Comparison of ENCODE assay signal across 19 cellular contexts in the genomic region with DNA sequence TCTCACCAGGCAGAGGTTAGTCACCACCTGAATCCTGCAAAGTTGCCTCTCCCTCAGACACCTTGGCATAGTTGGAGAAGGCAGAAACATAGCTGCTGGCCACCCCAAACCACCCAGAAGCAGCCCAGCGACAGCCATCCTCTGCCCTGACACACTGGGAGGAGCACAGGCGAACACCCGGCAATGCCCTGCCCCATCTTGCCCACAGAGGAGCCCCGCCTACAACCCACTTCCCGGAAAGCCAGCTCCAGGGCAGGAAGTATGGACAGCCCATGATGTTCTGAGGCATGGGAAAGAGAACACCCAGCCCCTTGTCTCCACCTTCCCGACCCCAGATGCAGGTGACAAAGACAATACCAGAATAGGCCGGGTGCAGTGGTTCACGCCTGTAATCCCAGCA. TPM values are rescaled to one million over a fixed set of nuclear protein-coding genes. Genes with fewer than 3 reads are reported as not detected.
DNase-seq lines count a peak whose midpoint lies in the region; ATAC-seq and TF ChIP-seq lines count a peak whose summit lies in the region.
"Had no signal": no experiment of that assay in that cellular context is flagged by ENCODE, and none has a peak within 500 bp of the region (broad histone marks: within the 10 kb centered on the region; RNA-seq: fewer than 3 reads in every experiment).

No MANE protein-coding gene starts in this region.

- no peaks in the 10 kb centered on the region for H3K27me3 Mint-ChIP-seq in CD4-positive, alpha-beta T cell
- H3K27me3 Mint-ChIP-seq in nephron progenitor cell (ENCODE audit: low read depth, poor library complexity) = peaks cover 6% of the 10 kb centered on the region
- no peaks in the 10 kb centered on the region for H3K27me3 Mint-ChIP-seq in natural killer cell (ENCODE audit: low read depth in 2 of 2)

- no peak overlapping the region for H3K4me3 ChIP-seq in BLaER1
- H3K4me3 ChIP-seq in effector memory CD4-positive, alpha-beta T cell (ENCODE audit: insufficient read depth, low read depth, low read length, poor library complexity, severe bottlenecking) = peak overlapping the region; percentile 39
- H3K4me3 ChIP-seq: thyroid gland had no signal

- TF ChIP-seq CTCF in CD4-positive, alpha-beta T cell (IDR thresholded peaks at IDR 0.05) = no peak
- TF ChIP-seq CTCF in nephron progenitor cell (IDR thresholded peaks at IDR 0.05) (no peak), natural killer cell (IDR thresholded peaks at IDR 0.05) (no peak)

- peaks cover 53% of the 10 kb centered on the region for H3K36me3 ChIP-seq in BLaER1
- no peaks in the 10 kb centered on the region for H3K36me3 ChIP-seq in effector memory CD4-positive, alpha-beta T cell (ENCODE audit: control insufficient read depth, insufficient read depth, low read length)
- H3K36me3 ChIP-seq: thyroid gland had no signal

- H3K9me3 ChIP-seq in BLaER1 = no peaks in the 10 kb centered on the region
- no peaks in the 10 kb centered on the region for H3K9me3 ChIP-seq in CD4-positive, alpha-beta T cell (ENCODE audit: control insufficient read depth, low read length)
- H3K9me3 ChIP-seq in effector memory CD4-positive, alpha-beta T cell (ENCODE audit: control insufficient read depth, low read length) = no peaks in the 10 kb centered on the region
- H3K9me3 ChIP-seq: thyroid gland had no signal

- H3K36me3 Mint-ChIP-seq in CD4-positive, alpha-beta T cell (ENCODE audit: low read depth) = no peaks in the 10 kb centered on the region
- H3K36me3 Mint-ChIP-seq in nephron progenitor cell (ENCODE audit: low read depth) (peaks cover 5% of the 10 kb centered on the region), natural killer cell (no peaks in the 10 kb centered on the region)
- H3K36me3 Mint-ChIP-seq: stimulated activated memory B cell treated with anti-CD40 and anti-IgM and Interleukin-4, amounts not matched to agents 10 μg/mL and 1 μg/mL and 100 μg/mL, for 72 hours had no signal

- CTCF ChIA-PET in CD4-positive, alpha-beta T cell (lab: Charles Lee) = interaction anchor here (1.3 to 1.7 kb wide), 2 partner anchors 9 to 81 kb away, joined by 4 read pairs; no protein-coding TSS in a partner anchor

- peak; percentile 30 for ATAC-seq in CD4-positive, alpha-beta T cell (ENCODE audit: poor library complexity)
- ATAC-seq in left cardiac atrium (no peak), natural killer cell (no peak)
- ATAC-seq: stimulated activated memory B cell treated with anti-CD40 and anti-IgM and Interleukin-4, amounts not matched to agents 10 μg/mL and 1 μg/mL and 100 μg/mL, for 72 hours had no signal

- no peaks in the 10 kb centered on the region for H3K9me3 Mint-ChIP-seq in CD4-positive, alpha-beta T cell
- no peaks in the 10 kb centered on the region for H3K9me3 Mint-ChIP-seq in nephron progenitor cell
- H3K9me3 Mint-ChIP-seq in natural killer cell = no peaks in the 10 kb centered on the region
- H3K9me3 Mint-ChIP-seq: stimulated activated memory B cell treated with anti-CD40 and anti-IgM and Interleukin-4, amounts not matched to agents 10 μg/mL and 1 μg/mL and 100 μg/mL, for 72 hours had no signal

- POLR2A ChIA-PET in CD4-positive, alpha-beta T cell (lab: Charles Lee) = interaction anchor here (0.9 to 2.3 kb wide), 3 partner anchors 15 to 76 kb away, joined by 3 to 11 read pairs (median 6); partner anchors contain the start of genes CCDC51 and TMA7

- peaks cover 75% of the 10 kb centered on the region for H3K4me1 Mint-ChIP-seq in CD4-positive, alpha-beta T cell (ENCODE audit: low read depth)
- no peaks in the 10 kb centered on the region for H3K4me1 Mint-ChIP-seq in nephron progenitor cell
- peaks cover 11 to 23% of the 10 kb centered on the region in 2 donors for H3K4me1 Mint-ChIP-seq in natural killer cell

- intact Hi-C loops in CD4-positive, alpha-beta T cell (cut with DNase I, micrococcal nuclease) = no loop called here
- intact Hi-C loops in left cardiac atrium (cut with DNase I) (no loop called here), natural killer cell (cut with micrococcal nuclease) (no loop called here)

- peak overlapping the region; percentile 80 for H3K4me3 Mint-ChIP-seq in CD4-positive, alpha-beta T cell
- no peak overlapping the region for H3K4me3 Mint-ChIP-seq in nephron progenitor cell
- H3K4me3 Mint-ChIP-seq in natural killer cell = no peak overlapping the region
- H3K4me3 Mint-ChIP-seq: stimulated activated memory B cell treated with anti-CD40 and anti-IgM and Interleukin-4, amounts not matched to agents 10 μg/mL and 1 μg/mL and 100 μg/mL, for 72 hours had no signal

- H4K20me1 ChIP-seq in BLaER1 = peaks cover 56% of the 10 kb centered on the region

- H3K27ac ChIP-seq in BLaER1 = no peak overlapping the region
- no peak overlapping the region for H3K27ac ChIP-seq in CD4-positive, alpha-beta T cell (ENCODE audit: low read depth, low read length)
- no peak overlapping the region for H3K27ac ChIP-seq in effector memory CD4-positive, alpha-beta T cell (ENCODE audit: insufficient read depth, low read length, poor library complexity, severe bottlenecking)
- H3K27ac ChIP-seq: thyroid gland, VCaP had no signal

- peak overlapping the region; percentile 70 for H3K27ac Mint-ChIP-seq in CD4-positive, alpha-beta T cell
- H3K27ac Mint-ChIP-seq in nephron progenitor cell = no peak overlapping the region
- peak overlapping the region in 1 of 2 donors; percentile 21 for H3K27ac Mint-ChIP-seq in natural killer cell
- H3K27ac Mint-ChIP-seq: stimulated activated memory B cell treated with anti-CD40 and anti-IgM and Interleukin-4, amounts not matched to agents 10 μg/mL and 1 μg/mL and 100 μg/mL, for 72 hours had no signal

- DNase-seq in CD4-positive, alpha-beta T cell = peak in 1 of 10 experiments; percentile 29
- peak; percentile 32 for DNase-seq in UCSD-AML1 (lab: John Stamatoyannopoulos, UW; ENCODE audit: unreplicated experiment)
- no peak for DNase-seq in effector memory CD4-positive, alpha-beta T cell
- DNase-seq in left cardiac atrium = no peak
- no peak for DNase-seq in nephron progenitor cell
- DNase-seq in natural killer cell = no peak
- DNase-seq: activated gamma-delta T cell treated with Interleukin-2 at 50 U/mL for 16 hours, glutamatergic neuron, NCI-H2171, NCI-H526, retina, Right ventricle myocardium superior, thyroid gland had no signal

- peak overlapping the region; percentile 44; the same call in 1 of the 2 replicates for H3K4me2 ChIP-seq in BLaER1

- no peaks in the 10 kb centered on the region for H3K27me3 ChIP-seq in BLaER1
- H3K27me3 ChIP-seq in CD4-positive, alpha-beta T cell (ENCODE audit: control insufficient read depth, insufficient read depth, low read length) = no peaks in the 10 kb centered on the region
- no peaks in the 10 kb centered on the region for H3K27me3 ChIP-seq in effector memory CD4-positive, alpha-beta T cell (replicated peaks; ENCODE audit: control insufficient read depth, insufficient read depth, low read length, poor library complexity, severe bottlenecking)
- H3K27me3 ChIP-seq: thyroid gland had no signal

- H3K4me1 ChIP-seq in BLaER1 = peaks cover 71% of the 10 kb centered on the region
- peaks cover 67% of the 10 kb centered on the region for H3K4me1 ChIP-seq in effector memory CD4-positive, alpha-beta T cell (ENCODE audit: control insufficient read depth, insufficient read depth, low read length, poor library complexity, severe bottlenecking)

- H3K9ac ChIP-seq in BLaER1 = no peak overlapping the region

RNA-seq across cellular contexts. Expression of gene SHISA5, which starts 12.6 kb away (rescaled TPM):
- total RNA-seq in CD4-positive, alpha-beta T cell = 100 to 1,000 TPM; 102 to 109 TPM
- total RNA-seq in left cardiac atrium (100 to 1,000 TPM in 1 of 2 donors, 10 to 100 TPM in 1; 73.3 to 108 TPM), natural killer cell (100 to 1,000 TPM; 211 to 237 (median 218) TPM)

RNA-seq across cellular contexts. Expression of gene PFKFB4, which starts 40.0 kb away (rescaled TPM):
- total RNA-seq in CD4-positive, alpha-beta T cell = 1 to 10 TPM in 1 of 2 experiments, under 1 TPM in 1; 0.98 to 2.5 TPM
- total RNA-seq in left cardiac atrium (1 to 10 TPM; 2.0 to 2.9 TPM), natural killer cell (1 to 10 TPM; 2.4 to 4.3 (median 3.6) TPM)

RNA-seq across cellular contexts. Expression of gene UCN2, which starts 47.0 kb away (rescaled TPM):
- not detected for total RNA-seq in CD4-positive, alpha-beta T cell
- not detected for total RNA-seq in left cardiac atrium
- not detected for total RNA-seq in natural killer cell
- total RNA-seq: G401, H1, mucosa of gallbladder, Right ventricle myocardium superior, thyroid gland had no signal
